ENCODE assay signal across 16 cellular contexts in genomic region chr6:72635636-72636035, GRCh38. TPM values are rescaled to one million over a fixed set of nuclear protein-coding genes. Genes with fewer than 3 reads are reported as not detected.
DNase-seq lines count a peak whose midpoint lies in the region; ATAC-seq and TF ChIP-seq lines count a peak whose summit lies in the region.
"Had no signal": no experiment of that assay in that cellular context is flagged by ENCODE, and none has a peak within 500 bp of the region (broad histone marks: within the 10 kb centered on the region; RNA-seq: fewer than 3 reads in every experiment).

No MANE protein-coding gene starts in this region.

- H4K20me1 ChIP-seq in MM.1S (ENCODE audit: insufficient read depth, low read length) (no peaks in the 10 kb centered on the region), SU-DHL-6 (ENCODE audit: low read depth, low read length) (peaks cover 19% of the 10 kb centered on the region)

- intact Hi-C loops in mucosa of descending colon (cut with DNase I, micrococcal nuclease) = no loop called here

- TF ChIP-seq CTCF in HFFc6 (IDR thresholded peaks at IDR 0.05) (no peak), MM.1S (IDR thresholded peaks at IDR 0.05; ENCODE audit: low read length) (no peak), SU-DHL-6 (IDR thresholded peaks at IDR 0.05; ENCODE audit: insufficient read depth, low read length, poor library complexity, severe bottlenecking) (no peak), mucosa of descending colon (IDR thresholded peaks at IDR 0.05) (no peak)

- no peak overlapping the region for H3K4me3 ChIP-seq in MM.1S (ENCODE audit: low read length)
- H3K4me3 ChIP-seq in SU-DHL-6 (ENCODE audit: insufficient read depth, low read length, poor library complexity, severe bottlenecking) = no peak overlapping the region
- no peak overlapping the region for H3K4me3 ChIP-seq in mucosa of descending colon
- H3K4me3 ChIP-seq: A549, HAP-1 had no signal

- no peaks in the 10 kb centered on the region for H3K27me3 Mint-ChIP-seq in HFFc6 (ENCODE audit: insufficient read depth)
- H3K27me3 Mint-ChIP-seq in stimulated activated memory B cell treated with anti-CD40 and anti-IgM and Interleukin-4, amounts not matched to agents 10 μg/mL and 1 μg/mL and 100 μg/mL, for 72 hours = no peaks in the 10 kb centered on the region
- H3K27me3 Mint-ChIP-seq: CD4-positive, alpha-beta T cell had no signal

- H3K36me3 ChIP-seq in MM.1S (replicated peaks; ENCODE audit: insufficient read depth, low read length) (no peaks in the 10 kb centered on the region), SU-DHL-6 (ENCODE audit: low read length) (peaks cover 3% of the 10 kb centered on the region; the same call in 1 of the 2 replicates), mucosa of descending colon (ENCODE audit: low read depth) (no peaks in the 10 kb centered on the region)
- H3K36me3 ChIP-seq: HAP-1 had no signal

- peaks cover 17% of the 10 kb centered on the region for H3K36me3 Mint-ChIP-seq in HFFc6 (ENCODE audit: low read depth)
- peaks cover 25% of the 10 kb centered on the region for H3K36me3 Mint-ChIP-seq in stimulated activated memory B cell treated with anti-CD40 and anti-IgM and Interleukin-4, amounts not matched to agents 10 μg/mL and 1 μg/mL and 100 μg/mL, for 72 hours

- ATAC-seq in stimulated activated memory B cell treated with anti-CD40 and anti-IgM and Interleukin-4, amounts not matched to agents 10 μg/mL and 1 μg/mL and 100 μg/mL, for 72 hours = no peak
- ATAC-seq in mucosa of descending colon = no peak
- ATAC-seq: A549 had no signal

- no peak overlapping the region for H3K9ac ChIP-seq in MM.1S (ENCODE audit: low read length)
- no peak overlapping the region for H3K9ac ChIP-seq in SU-DHL-6 (ENCODE audit: low read length)

- DNase-seq in HFFc6 (no peak), MM.1S (no peak), NCI-H510A (lab: John Stamatoyannopoulos, UW) (no peak), A172 (ENCODE audit: low spot score) (no peak), mucosa of descending colon (no peak)
- no peak for DNase-seq in activated T-cell treated with anti-CD3 and anti-CD28 coated beads, Interleukin-2, amount 50 U/mL, for 1 hour
- DNase-seq: AML-193; Caco-2; CD4-positive, alpha-beta T cell; GF-D8 had no signal

- H3K4me3 Mint-ChIP-seq in HFFc6 = peak overlapping the region; percentile 52; the same call in 1 of the 2 replicates
- H3K4me3 Mint-ChIP-seq in stimulated activated memory B cell treated with anti-CD40 and anti-IgM and Interleukin-4, amounts not matched to agents 10 μg/mL and 1 μg/mL and 100 μg/mL, for 72 hours = no peak overlapping the region
- H3K4me3 Mint-ChIP-seq: CD4-positive, alpha-beta T cell had no signal

- no peaks in the 10 kb centered on the region for H3K9me3 Mint-ChIP-seq in HFFc6
- no peaks in the 10 kb centered on the region for H3K9me3 Mint-ChIP-seq in stimulated activated memory B cell treated with anti-CD40 and anti-IgM and Interleukin-4, amounts not matched to agents 10 μg/mL and 1 μg/mL and 100 μg/mL, for 72 hours

- H2AFZ ChIP-seq in MM.1S (ENCODE audit: low read length) = no peak overlapping the region
- no peak overlapping the region for H2AFZ ChIP-seq in SU-DHL-6 (ENCODE audit: low read depth, low read length, severe bottlenecking)

- H3K27me3 ChIP-seq in MM.1S (replicated peaks; ENCODE audit: insufficient read depth, low read length) (0 out of 2 replicates have a peak, but pooled peaks cover 5% of the 10 kb centered on the region), SU-DHL-6 (ENCODE audit: low read length) (no peaks in the 10 kb centered on the region)

- peak overlapping the region; percentile 47 for H3K4me2 ChIP-seq in MM.1S (ENCODE audit: low read depth, low read length)
- H3K4me2 ChIP-seq in SU-DHL-6 (ENCODE audit: low read depth, low read length, poor library complexity, severe bottlenecking) = peak overlapping the region; percentile 29
- H3K4me2 ChIP-seq: A549 had no signal

- H3K4me1 ChIP-seq in MM.1S (ENCODE audit: low read length) = peaks cover 31% of the 10 kb centered on the region
- no peaks in the 10 kb centered on the region for H3K4me1 ChIP-seq in mucosa of descending colon (ENCODE audit: low read depth)
- H3K4me1 ChIP-seq: A549, Caco-2, HAP-1 had no signal

- H3K9me3 ChIP-seq in MM.1S (replicated peaks; ENCODE audit: insufficient read depth, low read length) (no peaks in the 10 kb centered on the region), SU-DHL-6 (ENCODE audit: insufficient read depth, low read length) (no peaks in the 10 kb centered on the region), mucosa of descending colon (no peaks in the 10 kb centered on the region)
- H3K9me3 ChIP-seq: A549, Caco-2, HAP-1 had no signal

- H3K79me2 ChIP-seq in MM.1S (ENCODE audit: low read length) (peaks cover 89% of the 10 kb centered on the region), SU-DHL-6 (ENCODE audit: insufficient read depth, low read length) (peaks cover 100% of the 10 kb centered on the region)

- H3F3A ChIP-seq in MM.1S (ENCODE audit: insufficient read depth, low read length) = peaks cover 8% of the 10 kb centered on the region
- no peaks in the 10 kb centered on the region; the same call in 1 of the 2 replicates for H3F3A ChIP-seq in SU-DHL-6 (ENCODE audit: insufficient read depth)

- H3K27ac ChIP-seq in MM.1S (ENCODE audit: low read length) = peak overlapping the region; percentile 30; the same call in 1 of the 2 replicates
- H3K27ac ChIP-seq in SU-DHL-6 (ENCODE audit: low read depth, low read length) = no peak overlapping the region
- H3K27ac ChIP-seq: A549, C4-2B, HL-60 had no signal

- H3K27ac Mint-ChIP-seq in HFFc6 = no peak overlapping the region
- peak overlapping the region; percentile 38 for H3K27ac Mint-ChIP-seq in stimulated activated memory B cell treated with anti-CD40 and anti-IgM and Interleukin-4, amounts not matched to agents 10 μg/mL and 1 μg/mL and 100 μg/mL, for 72 hours
- H3K27ac Mint-ChIP-seq: CD4-positive, alpha-beta T cell had no signal

- H3K9me2 ChIP-seq in MM.1S (replicated peaks; ENCODE audit: insufficient read depth, low read length) = no peaks in the 10 kb centered on the region
- H3K9me2 ChIP-seq in SU-DHL-6 (replicated peaks; ENCODE audit: insufficient read depth, low read length) = no peaks in the 10 kb centered on the region

- peaks cover 64% of the 10 kb centered on the region for H3K4me1 Mint-ChIP-seq in HFFc6 (ENCODE audit: low read depth)
- H3K4me1 Mint-ChIP-seq in stimulated activated memory B cell treated with anti-CD40 and anti-IgM and Interleukin-4, amounts not matched to agents 10 μg/mL and 1 μg/mL and 100 μg/mL, for 72 hours = peaks cover 33% of the 10 kb centered on the region

RNA-seq across cellular contexts. Expression of gene KCNQ5, which starts 13.8 kb away (rescaled TPM):
- total RNA-seq in HFFc6 (2021; fragmentation: NEBNext Ultra II Directional; extraction: Animal tissue kit (Norgen Biotek cat#: 25700)) = 10 to 100 TPM; 16.3 to 35.5 (median 20.2) TPM
- total RNA-seq in A172 (2014; rRNA removed; shearing (Covaris generic)) = 6.5 and 6.7 TPM in 2 replicates
- total RNA-seq in mucosa of descending colon = 1 to 10 TPM in 1 of 3 donors, under 1 TPM in 2; 0.14 to 2.3 (median 0.17) TPM
